ENCODE assay signal across 15 cellular contexts in genomic region chr9:371349-371748, GRCh38.
DNase-seq lines count a peak whose midpoint lies in the region; ATAC-seq and TF ChIP-seq lines count a peak whose summit lies in the region.
"Had no signal": no experiment of that assay in that cellular context is flagged by ENCODE, and none has a peak within 500 bp of the region (broad histone marks: within the 10 kb centered on the region; RNA-seq: fewer than 3 reads in every experiment).

No MANE protein-coding gene starts in this region.

- H3K36me3 Mint-ChIP-seq in natural killer cell = peaks cover 34% of the 10 kb centered on the region
- peaks cover 57% of the 10 kb centered on the region for H3K36me3 Mint-ChIP-seq in natural killer cell treated with Interleukin-12 subunit alpha and Interleukin-12 subunit beta and Interleukin-15 and Interleukin-18, amount 100 ng/mL, for 72 hours
- H3K36me3 Mint-ChIP-seq in activated naive CD8-positive, alpha-beta T cell = peaks cover 7% of the 10 kb centered on the region
- H3K36me3 Mint-ChIP-seq in T-cell = peaks cover 74% of the 10 kb centered on the region

- no peaks in the 10 kb centered on the region for H3K27me3 Mint-ChIP-seq in natural killer cell (ENCODE audit: low read depth in 2 of 2)
- H3K27me3 Mint-ChIP-seq in natural killer cell treated with Interleukin-12 subunit alpha and Interleukin-12 subunit beta and Interleukin-15 and Interleukin-18, amount 100 ng/mL, for 72 hours = no peaks in the 10 kb centered on the region
- no peaks in the 10 kb centered on the region for H3K27me3 Mint-ChIP-seq in activated naive CD8-positive, alpha-beta T cell
- no peaks in the 10 kb centered on the region for H3K27me3 Mint-ChIP-seq in T-cell
- H3K27me3 Mint-ChIP-seq: CD4-positive, alpha-beta memory T cell; progenitor cell of endocrine pancreas had no signal

- TF ChIP-seq CTCF in natural killer cell (IDR thresholded peaks at IDR 0.05) (no peak), GM10248 (IDR thresholded peaks at IDR 0.05; ENCODE audit: control extremely low read depth, extremely low read depth, low read depth, missing control alignments) (no peak)

- POLR2A ChIA-PET in T-cell (lab: Charles Lee) (interaction anchor here in 1 of 2 donors (0.6 kb wide), 2 partner anchors 16 to 20 kb away, joined by 3 to 4 read pairs; no protein-coding TSS in a partner anchor), GM10248 (lab: Yijun Ruan, JAX) (no interaction called here)

- DNase-seq in natural killer cell (no peak), left kidney (ENCODE audit: low read depth, low spot score) (peak; percentile 21), T-cell (no peak), GM19238 (ENCODE audit: insufficient read length, low spot score) (no peak), DMS114 treated with DMSO at 0.1 percent for 48 hours (lab: John Stamatoyannopoulos, UW; ENCODE audit: unreplicated experiment) (no peak), GM10248 (ENCODE audit: extremely low spot score) (no peak)
- no peak for DNase-seq in natural killer cell treated with Interleukin-12 subunit alpha and Interleukin-12 subunit beta and Interleukin-15 and Interleukin-18, amount 100 ng/mL, for 72 hours (ENCODE audit: low spot score)
- DNase-seq: CD4-positive, alpha-beta memory T cell; esophagus squamous epithelium; hippocampal formation; NCI-H1092 treated with DMSO at 0.1 percent for 48 hours; NCI-H2227 treated with DMSO at 0.1 percent for 48 hours had no signal

- H3K27ac Mint-ChIP-seq in natural killer cell (peak overlapping the region; percentile 31 to 61), T-cell (no peak overlapping the region)
- no peak overlapping the region for H3K27ac Mint-ChIP-seq in natural killer cell treated with Interleukin-12 subunit alpha and Interleukin-12 subunit beta and Interleukin-15 and Interleukin-18, amount 100 ng/mL, for 72 hours
- H3K27ac Mint-ChIP-seq in activated naive CD8-positive, alpha-beta T cell = peak overlapping the region; percentile 50
- H3K27ac Mint-ChIP-seq: progenitor cell of endocrine pancreas had no signal

- ATAC-seq in natural killer cell = no peak
- no peak for ATAC-seq in natural killer cell treated with Interleukin-12 subunit alpha and Interleukin-12 subunit beta and Interleukin-15 and Interleukin-18, amount 100 ng/mL, for 72 hours
- ATAC-seq in T-cell (replicated peaks in 1 of 4) = no peak
- ATAC-seq: activated naive CD4-positive, alpha-beta T cell treated with anti-CD3 and anti-CD28 coated beads, Interleukin-2, amount 50 U/mL, for 72 hours had no signal

- CTCF ChIA-PET in T-cell (lab: Charles Lee) = interaction anchor here (0.5 to 0.6 kb wide), 2 partner anchors 16 to 42 kb away, joined by 4 to 7 read pairs; no protein-coding TSS in a partner anchor
- CTCF ChIA-PET in GM10248 (lab: Yijun Ruan, JAX) = interaction anchor here (1.3 to 1.4 kb wide), 2 partner anchors 15 to 21 kb away, joined by 4 to 6 read pairs; no protein-coding TSS in a partner anchor

- H3K9me3 Mint-ChIP-seq in natural killer cell = no peaks in the 10 kb centered on the region
- H3K9me3 Mint-ChIP-seq in natural killer cell treated with Interleukin-12 subunit alpha and Interleukin-12 subunit beta and Interleukin-15 and Interleukin-18, amount 100 ng/mL, for 72 hours = no peaks in the 10 kb centered on the region
- H3K9me3 Mint-ChIP-seq in activated naive CD8-positive, alpha-beta T cell (ENCODE audit: low read depth) = no peaks in the 10 kb centered on the region
- no peaks in the 10 kb centered on the region for H3K9me3 Mint-ChIP-seq in T-cell
- H3K9me3 Mint-ChIP-seq: activated naive CD4-positive, alpha-beta T cell treated with anti-CD3 and anti-CD28 coated beads, Interleukin-2, amount 50 U/mL, for 72 hours; CD4-positive, alpha-beta memory T cell had no signal

- H3K4me1 Mint-ChIP-seq in natural killer cell (no peaks in the 10 kb centered on the region), T-cell (no peaks in the 10 kb centered on the region)
- no peaks in the 10 kb centered on the region for H3K4me1 Mint-ChIP-seq in natural killer cell treated with Interleukin-12 subunit alpha and Interleukin-12 subunit beta and Interleukin-15 and Interleukin-18, amount 100 ng/mL, for 72 hours (ENCODE audit: low read depth in 2 of 2)
- H3K4me1 Mint-ChIP-seq in activated naive CD8-positive, alpha-beta T cell (ENCODE audit: low read depth) = peaks cover 3% of the 10 kb centered on the region

- H3K4me3 Mint-ChIP-seq in natural killer cell (no peak overlapping the region), T-cell (no peak overlapping the region)
- no peak overlapping the region for H3K4me3 Mint-ChIP-seq in natural killer cell treated with Interleukin-12 subunit alpha and Interleukin-12 subunit beta and Interleukin-15 and Interleukin-18, amount 100 ng/mL, for 72 hours
- no peak overlapping the region for H3K4me3 Mint-ChIP-seq in activated naive CD8-positive, alpha-beta T cell
- H3K4me3 Mint-ChIP-seq: CD4-positive, alpha-beta memory T cell had no signal

- intact Hi-C loops in natural killer cell (cut with micrococcal nuclease) = no loop called here

Comparison
In these comparisons a context has a peak if more than half of its experiments do, and no peak if none do; other contexts are left out.
1. H3K27ac Mint-ChIP-seq: peak in natural killer cell (2 of 2) and activated naive CD8-positive, alpha-beta T cell (single experiment); none in natural killer cell treated with Interleukin-12 subunit alpha and Interleukin-12 subunit beta and Interleukin-15 and Interleukin-18, amount 100 ng/mL, for 72 hours (0 of 2) and T-cell (0 of 2).